ENCODE assay signal across 2 cellular contexts in the genomic region with DNA sequence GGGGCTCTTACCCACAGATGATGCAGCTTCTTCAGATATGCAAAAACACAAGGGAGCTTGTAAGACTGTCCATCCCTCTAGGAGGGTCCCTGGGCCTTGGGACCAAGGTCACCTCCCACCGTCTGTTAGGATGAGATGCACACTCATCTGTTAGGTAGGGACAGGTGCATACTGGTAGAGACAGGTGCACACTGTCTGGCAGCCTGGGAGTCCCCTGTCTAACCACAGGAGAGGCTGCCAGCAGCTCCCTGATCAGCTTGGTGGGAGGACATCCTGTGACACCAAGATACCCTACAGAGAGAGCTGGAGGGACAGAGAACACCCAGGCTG.
TF ChIP-seq lines count a peak whose summit lies in the region.

No MANE protein-coding gene starts in this region.

TF ChIP-seq in GM12891, 5 proteins besides CTCF, POLR2A, EP300 and RAD21:
- no peak for TF ChIP-seq SPI1 (IDR thresholded peaks at IDR 0.05; ENCODE audit: low read depth, low read length)
- no peak for TF ChIP-seq POLR2AphosphoS5 (IDR thresholded peaks at IDR 0.05; ENCODE audit: low read depth, low read length)
- TF ChIP-seq PAX5 (IDR thresholded peaks at IDR 0.05; ENCODE audit: insufficient read depth, low read length, severe bottlenecking), result no peak
- TF ChIP-seq POU2F2 (IDR thresholded peaks at IDR 0.05; ENCODE audit: low read depth, low read length), result no peak
- TF ChIP-seq TAF1 (IDR thresholded peaks at IDR 0.05; ENCODE audit: low read depth, low read length), result no peak

TF ChIP-seq in H1, 55 proteins besides CTCF, POLR2A, EP300 and RAD21:
- TF ChIP-seq CBX8 (IDR thresholded peaks at IDR 0.05; ENCODE audit: borderline replicate concordance, low read depth, low read length) (no peak), MAFK (IDR thresholded peaks at IDR 0.05; ENCODE audit: low read depth, low read length) (no peak), GTF2F1 (IDR thresholded peaks at IDR 0.05; ENCODE audit: borderline replicate concordance, low read depth, low read length) (no peak), CREB1 (IDR thresholded peaks at IDR 0.05) (no peak), HDAC2 (IDR thresholded peaks at IDR 0.05; ENCODE audit: borderline replicate concordance in 1 of 2, low read depth in 2 of 2, low read length in 2 of 2) (no peak), BCL11A (IDR thresholded peaks at IDR 0.05; ENCODE audit: low read depth in 2 of 2, low read length in 2 of 2) (no peak), TEAD4 (IDR thresholded peaks at IDR 0.05; ENCODE audit: low read depth, low read length) (no peak), HDAC6 (IDR thresholded peaks at IDR 0.05; ENCODE audit: low read depth, low read length) (no peak), KDM5A (IDR thresholded peaks at IDR 0.05; ENCODE audit: low read length) (no peak), POLR2AphosphoS5 (IDR thresholded peaks at IDR 0.05; ENCODE audit: low read depth, low read length) (no peak), SRF (IDR thresholded peaks at IDR 0.05; ENCODE audit: low read depth, low read length) (no peak)
- TF ChIP-seq, protein P1, sequence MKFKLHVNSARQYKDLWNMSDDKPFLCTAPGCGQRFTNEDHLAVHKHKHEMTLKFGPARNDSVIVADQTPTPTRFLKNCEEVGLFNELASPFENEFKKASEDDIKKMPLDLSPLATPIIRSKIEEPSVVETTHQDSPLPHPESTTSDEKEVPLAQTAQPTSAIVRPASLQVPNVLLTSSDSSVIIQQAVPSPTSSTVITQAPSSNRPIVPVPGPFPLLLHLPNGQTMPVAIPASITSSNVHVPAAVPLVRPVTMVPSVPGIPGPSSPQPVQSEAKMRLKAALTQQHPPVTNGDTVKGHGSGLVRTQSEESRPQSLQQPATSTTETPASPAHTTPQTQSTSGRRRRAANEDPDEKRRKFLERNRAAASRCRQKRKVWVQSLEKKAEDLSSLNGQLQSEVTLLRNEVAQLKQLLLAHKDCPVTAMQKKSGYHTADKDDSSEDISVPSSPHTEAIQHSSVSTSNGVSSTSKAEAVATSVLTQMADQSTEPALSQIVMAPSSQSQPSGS (IDR thresholded peaks at IDR 0.05; ENCODE audit: low read length), result no peak
- TF ChIP-seq, protein P2, sequence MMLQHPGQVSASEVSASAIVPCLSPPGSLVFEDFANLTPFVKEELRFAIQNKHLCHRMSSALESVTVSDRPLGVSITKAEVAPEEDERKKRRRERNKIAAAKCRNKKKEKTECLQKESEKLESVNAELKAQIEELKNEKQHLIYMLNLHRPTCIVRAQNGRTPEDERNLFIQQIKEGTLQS (IDR thresholded peaks at IDR 0.05; ENCODE audit: insufficient read depth, low read depth, low read length), result no peak
- TF ChIP-seq, protein P3, sequence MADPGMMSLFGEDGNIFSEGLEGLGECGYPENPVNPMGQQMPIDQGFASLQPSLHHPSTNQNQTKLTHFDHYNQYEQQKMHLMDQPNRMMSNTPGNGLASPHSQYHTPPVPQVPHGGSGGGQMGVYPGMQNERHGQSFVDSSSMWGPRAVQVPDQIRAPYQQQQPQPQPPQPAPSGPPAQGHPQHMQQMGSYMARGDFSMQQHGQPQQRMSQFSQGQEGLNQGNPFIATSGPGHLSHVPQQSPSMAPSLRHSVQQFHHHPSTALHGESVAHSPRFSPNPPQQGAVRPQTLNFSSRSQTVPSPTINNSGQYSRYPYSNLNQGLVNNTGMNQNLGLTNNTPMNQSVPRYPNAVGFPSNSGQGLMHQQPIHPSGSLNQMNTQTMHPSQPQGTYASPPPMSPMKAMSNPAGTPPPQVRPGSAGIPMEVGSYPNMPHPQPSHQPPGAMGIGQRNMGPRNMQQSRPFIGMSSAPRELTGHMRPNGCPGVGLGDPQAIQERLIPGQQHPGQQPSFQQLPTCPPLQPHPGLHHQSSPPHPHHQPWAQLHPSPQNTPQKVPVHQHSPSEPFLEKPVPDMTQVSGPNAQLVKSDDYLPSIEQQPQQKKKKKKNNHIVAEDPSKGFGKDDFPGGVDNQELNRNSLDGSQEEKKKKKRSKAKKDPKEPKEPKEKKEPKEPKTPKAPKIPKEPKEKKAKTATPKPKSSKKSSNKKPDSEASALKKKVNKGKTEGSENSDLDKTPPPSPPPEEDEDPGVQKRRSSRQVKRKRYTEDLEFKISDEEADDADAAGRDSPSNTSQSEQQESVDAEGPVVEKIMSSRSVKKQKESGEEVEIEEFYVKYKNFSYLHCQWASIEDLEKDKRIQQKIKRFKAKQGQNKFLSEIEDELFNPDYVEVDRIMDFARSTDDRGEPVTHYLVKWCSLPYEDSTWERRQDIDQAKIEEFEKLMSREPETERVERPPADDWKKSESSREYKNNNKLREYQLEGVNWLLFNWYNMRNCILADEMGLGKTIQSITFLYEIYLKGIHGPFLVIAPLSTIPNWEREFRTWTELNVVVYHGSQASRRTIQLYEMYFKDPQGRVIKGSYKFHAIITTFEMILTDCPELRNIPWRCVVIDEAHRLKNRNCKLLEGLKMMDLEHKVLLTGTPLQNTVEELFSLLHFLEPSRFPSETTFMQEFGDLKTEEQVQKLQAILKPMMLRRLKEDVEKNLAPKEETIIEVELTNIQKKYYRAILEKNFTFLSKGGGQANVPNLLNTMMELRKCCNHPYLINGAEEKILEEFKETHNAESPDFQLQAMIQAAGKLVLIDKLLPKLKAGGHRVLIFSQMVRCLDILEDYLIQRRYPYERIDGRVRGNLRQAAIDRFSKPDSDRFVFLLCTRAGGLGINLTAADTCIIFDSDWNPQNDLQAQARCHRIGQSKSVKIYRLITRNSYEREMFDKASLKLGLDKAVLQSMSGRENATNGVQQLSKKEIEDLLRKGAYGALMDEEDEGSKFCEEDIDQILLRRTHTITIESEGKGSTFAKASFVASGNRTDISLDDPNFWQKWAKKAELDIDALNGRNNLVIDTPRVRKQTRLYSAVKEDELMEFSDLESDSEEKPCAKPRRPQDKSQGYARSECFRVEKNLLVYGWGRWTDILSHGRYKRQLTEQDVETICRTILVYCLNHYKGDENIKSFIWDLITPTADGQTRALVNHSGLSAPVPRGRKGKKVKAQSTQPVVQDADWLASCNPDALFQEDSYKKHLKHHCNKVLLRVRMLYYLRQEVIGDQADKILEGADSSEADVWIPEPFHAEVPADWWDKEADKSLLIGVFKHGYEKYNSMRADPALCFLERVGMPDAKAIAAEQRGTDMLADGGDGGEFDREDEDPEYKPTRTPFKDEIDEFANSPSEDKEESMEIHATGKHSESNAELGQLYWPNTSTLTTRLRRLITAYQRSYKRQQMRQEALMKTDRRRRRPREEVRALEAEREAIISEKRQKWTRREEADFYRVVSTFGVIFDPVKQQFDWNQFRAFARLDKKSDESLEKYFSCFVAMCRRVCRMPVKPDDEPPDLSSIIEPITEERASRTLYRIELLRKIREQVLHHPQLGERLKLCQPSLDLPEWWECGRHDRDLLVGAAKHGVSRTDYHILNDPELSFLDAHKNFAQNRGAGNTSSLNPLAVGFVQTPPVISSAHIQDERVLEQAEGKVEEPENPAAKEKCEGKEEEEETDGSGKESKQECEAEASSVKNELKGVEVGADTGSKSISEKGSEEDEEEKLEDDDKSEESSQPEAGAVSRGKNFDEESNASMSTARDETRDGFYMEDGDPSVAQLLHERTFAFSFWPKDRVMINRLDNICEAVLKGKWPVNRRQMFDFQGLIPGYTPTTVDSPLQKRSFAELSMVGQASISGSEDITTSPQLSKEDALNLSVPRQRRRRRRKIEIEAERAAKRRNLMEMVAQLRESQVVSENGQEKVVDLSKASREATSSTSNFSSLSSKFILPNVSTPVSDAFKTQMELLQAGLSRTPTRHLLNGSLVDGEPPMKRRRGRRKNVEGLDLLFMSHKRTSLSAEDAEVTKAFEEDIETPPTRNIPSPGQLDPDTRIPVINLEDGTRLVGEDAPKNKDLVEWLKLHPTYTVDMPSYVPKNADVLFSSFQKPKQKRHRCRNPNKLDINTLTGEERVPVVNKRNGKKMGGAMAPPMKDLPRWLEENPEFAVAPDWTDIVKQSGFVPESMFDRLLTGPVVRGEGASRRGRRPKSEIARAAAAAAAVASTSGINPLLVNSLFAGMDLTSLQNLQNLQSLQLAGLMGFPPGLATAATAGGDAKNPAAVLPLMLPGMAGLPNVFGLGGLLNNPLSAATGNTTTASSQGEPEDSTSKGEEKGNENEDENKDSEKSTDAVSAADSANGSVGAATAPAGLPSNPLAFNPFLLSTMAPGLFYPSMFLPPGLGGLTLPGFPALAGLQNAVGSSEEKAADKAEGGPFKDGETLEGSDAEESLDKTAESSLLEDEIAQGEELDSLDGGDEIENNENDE (IDR thresholded peaks at IDR 0.05; ENCODE audit: insufficient replicate concordance, low read length), result no peak
